In genomic region chr2:43075906-43076585, GRCh38 we compare ENCODE assay signal across 9 cellular contexts.
DNase-seq lines count a peak whose midpoint lies in the region; ATAC-seq, FAIRE-seq and TF ChIP-seq lines count a peak whose summit lies in the region.
"Had no signal": no experiment of that assay in that cellular context is flagged by ENCODE, and none has a peak within 500 bp of the region (broad histone marks: within the 10 kb centered on the region; RNA-seq: fewer than 3 reads in every experiment).

No MANE protein-coding gene starts in this region.

- DNase-seq in NCI-H226 (peak; percentile 86), dermis blood vessel endothelial cell (peak; percentile 68), mesendoderm (peak; percentile 47), upper lobe of left lung (no peak), DMS79 (lab: John Stamatoyannopoulos, UW) (no peak), GM19239 (ENCODE audit: insufficient read length, low spot score) (no peak)
- DNase-seq in stimulated activated CD4-positive, alpha-beta T cell treated with anti-CD3 and anti-CD28 coated beads, Interleukin-4, amount 100 ng/mL, for 1 hour = no peak
- no peak for DNase-seq in T-helper 2 cell treated with Interferon-gamma antibody and Interleukin-4, amounts not matched to agents 5 μg/mL and 100 μg/mL, for 36 hours (ENCODE audit: low spot score)

- H3K4me1 ChIP-seq in mesendoderm (ENCODE audit: control insufficient read depth, low read depth, low read length) (no peaks in the 10 kb centered on the region), upper lobe of left lung (peaks cover 37 to 58% (median 40%) of the 10 kb centered on the region in 4 donors)

- TF ChIP-seq CTCF in upper lobe of left lung (IDR thresholded peaks at IDR 0.05) = no peak

- no peak overlapping the region for H3K23ac ChIP-seq in mesendoderm (ENCODE audit: low read length)

- H3K27ac ChIP-seq in mesendoderm (ENCODE audit: low read depth, low read length) (no peak overlapping the region), upper lobe of left lung (peak overlapping the region; percentile 67 to 80 (median 74))

- no peaks in the 10 kb centered on the region for H3K27me3 ChIP-seq in mesendoderm (ENCODE audit: insufficient read depth, low read length, poor library complexity)
- no peaks in the 10 kb centered on the region for H3K27me3 ChIP-seq in upper lobe of left lung

- no peak overlapping the region for H2BK15ac ChIP-seq in mesendoderm (replicated peaks; ENCODE audit: low read depth)

- no peaks in the 10 kb centered on the region for H3K9me3 ChIP-seq in upper lobe of left lung

- H3K79me1 ChIP-seq in mesendoderm (ENCODE audit: low read length) = no peaks in the 10 kb centered on the region

- H3K27ac Mint-ChIP-seq in T-helper 2 cell treated with Interferon-gamma antibody and Interleukin-4, amounts not matched to agents 5 μg/mL and 100 μg/mL, for 36 hours = no peak overlapping the region

- H3K36me3 ChIP-seq in mesendoderm (ENCODE audit: control insufficient read depth, insufficient read depth, low read length) (no peaks in the 10 kb centered on the region), upper lobe of left lung (no peaks in the 10 kb centered on the region)

- no peaks in the 10 kb centered on the region for H3K9me3 Mint-ChIP-seq in T-helper 2 cell treated with Interferon-gamma antibody and Interleukin-4, amounts not matched to agents 5 μg/mL and 100 μg/mL, for 36 hours

- no peak overlapping the region for H4K5ac ChIP-seq in mesendoderm (ENCODE audit: low read length)

- peaks cover 6% of the 10 kb centered on the region for H3K4me1 Mint-ChIP-seq in T-helper 2 cell treated with Interferon-gamma antibody and Interleukin-4, amounts not matched to agents 5 μg/mL and 100 μg/mL, for 36 hours (ENCODE audit: low read depth)

- no peak for TF ChIP-seq POLR2A in upper lobe of left lung (IDR thresholded peaks at IDR 0.05)

- H3K56ac ChIP-seq in mesendoderm (ENCODE audit: low read length) = no peak overlapping the region

- H3K4me2 ChIP-seq in mesendoderm (ENCODE audit: low read length) = no peak overlapping the region

- no peak overlapping the region for H2BK5ac ChIP-seq in mesendoderm (ENCODE audit: low read length)

- H3K36me3 Mint-ChIP-seq in T-helper 2 cell treated with Interferon-gamma antibody and Interleukin-4, amounts not matched to agents 5 μg/mL and 100 μg/mL, for 36 hours (ENCODE audit: low read depth) = no peaks in the 10 kb centered on the region

- H3K4ac ChIP-seq in mesendoderm (ENCODE audit: low read depth, low read length) = no peak overlapping the region

- H3K18ac ChIP-seq in mesendoderm (ENCODE audit: low read length) = no peak overlapping the region

- no peak overlapping the region for H3K4me3 Mint-ChIP-seq in T-helper 2 cell treated with Interferon-gamma antibody and Interleukin-4, amounts not matched to agents 5 μg/mL and 100 μg/mL, for 36 hours

- no peak overlapping the region for H4K8ac ChIP-seq in mesendoderm (ENCODE audit: low read depth, low read length)

- H3K4me3 ChIP-seq in mesendoderm (ENCODE audit: low read length) (no peak overlapping the region), upper lobe of left lung (no peak overlapping the region)

- no peak for ATAC-seq in upper lobe of left lung (ENCODE audit: low FRiP score in 2 of 2)

- no peaks in the 10 kb centered on the region for H3K27me3 Mint-ChIP-seq in T-helper 2 cell treated with Interferon-gamma antibody and Interleukin-4, amounts not matched to agents 5 μg/mL and 100 μg/mL, for 36 hours (ENCODE audit: low read depth)

- no peak for TF ChIP-seq EP300 in upper lobe of left lung (IDR thresholded peaks at IDR 0.05)

- no peaks in the 10 kb centered on the region for H3K79me2 ChIP-seq in mesendoderm (ENCODE audit: control insufficient read depth, insufficient read depth, low read length)

- no peak for FAIRE-seq in GM19239 (lab: Jason Lieb, UNC)
- FAIRE-seq: GM12891 had no signal

- H2BK120ac ChIP-seq in mesendoderm (ENCODE audit: low read depth, low read length) = no peak overlapping the region

- no peak overlapping the region for H3K9ac ChIP-seq in mesendoderm (ENCODE audit: low read length)

- H2AK5ac ChIP-seq in mesendoderm (ENCODE audit: low read length) = no peak overlapping the region

- no CpG with 5 or more reads among the region's 3 CpGs for WGBS in mesendoderm (ENCODE audit: extremely low coverage, insufficient coverage, low lambda C conversion rate)
- 98% methylated on average over 3 of the region's 3 CpGs for WGBS in upper lobe of left lung, 2 donors

Comparison
In these comparisons a context has a peak if more than half of its experiments do, and no peak if none do; other contexts are left out.
1. DNase-seq: peak in NCI-H226 (single experiment), dermis blood vessel endothelial cell (single experiment) and mesendoderm (single experiment); none in upper lobe of left lung (0 of 2), DMS79 (single experiment), stimulated activated CD4-positive, alpha-beta T cell treated with anti-CD3 and anti-CD28 coated beads, Interleukin-4, amount 100 ng/mL, for 1 hour (single experiment), GM19239 (single experiment) and T-helper 2 cell treated with Interferon-gamma antibody and Interleukin-4, amounts not matched to agents 5 μg/mL and 100 μg/mL, for 36 hours (single experiment).